5 cellular contexts compared by ENCODE assay signal in the genomic region with DNA sequence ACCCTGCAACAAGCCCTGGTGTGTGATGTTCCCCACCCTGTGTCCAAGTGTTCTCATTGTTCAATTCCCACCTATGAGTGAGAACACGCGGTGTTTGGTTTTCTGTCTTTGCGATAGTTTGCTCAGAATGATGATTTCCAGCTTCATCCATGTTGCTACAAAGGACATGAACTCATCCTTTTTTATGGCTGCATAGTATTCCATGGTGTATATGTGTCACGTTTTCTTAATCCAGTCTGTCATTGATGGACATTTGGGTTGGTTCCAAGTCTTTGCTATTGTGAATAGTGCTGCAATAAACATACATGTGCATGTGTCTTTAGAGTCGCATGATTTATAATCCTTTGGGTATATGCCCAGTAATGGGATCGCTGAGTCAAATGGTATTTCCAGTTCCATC.
DNase-seq lines count a peak whose midpoint lies in the region; ATAC-seq, FAIRE-seq and TF ChIP-seq lines count a peak whose summit lies in the region.
"Not testable (repeated sequence)": the region's sequence is repeated elsewhere in the genome, so short reads cannot be mapped to it uniquely, and the experiment has no call there.

No MANE protein-coding gene starts in this region.

- not testable (repeated sequence) for H3K4me3 ChIP-seq in CD4-positive, CD25-positive, alpha-beta regulatory T cell (ENCODE audit: low read depth, low read length); CD8-positive, alpha-beta T cell (ENCODE audit: low read depth, low read length); HEK293 (ENCODE audit: low read depth, low read length); K562

- not testable (repeated sequence) for TF ChIP-seq EP300 in K562 (IDR thresholded peaks at IDR 0.05; ENCODE audit: low read length)

- H2AFZ ChIP-seq in K562 (ENCODE audit: low read depth, low read length), result not testable (repeated sequence)

- not testable (repeated sequence) for TF ChIP-seq POLR2A in K562 (conservative IDR thresholded peaks at IDR 0.05)

- CTCF ChIA-PET in CD8-positive, alpha-beta T cell (lab: Charles Lee); HEK293 (lab: Yijun Ruan, JAX); K562 (lab: Yijun Ruan, JAX; ENCODE audit: low intra/inter-chr PET ratio): not testable (repeated sequence)

- H3K9me3 Mint-ChIP-seq in CD4-positive, CD25-positive, alpha-beta regulatory T cell; CD8-positive, alpha-beta T cell: not testable (repeated sequence)

- not testable (repeated sequence) for H3K9me3 ChIP-seq in CD4-positive, CD25-positive, alpha-beta regulatory T cell (ENCODE audit: control insufficient read depth in 2 of 2, low read length in 2 of 2); CD8-positive, alpha-beta T cell (ENCODE audit: low read length); HEK293 (ENCODE audit: control insufficient read depth, insufficient read depth, low read depth, low read length); K562 (replicated peaks; ENCODE audit: control insufficient read depth, insufficient read depth, low read depth, low read length)

- peaks cover 30% of the 10 kb centered on the region for H3K36me3 ChIP-seq in CD4-positive, CD25-positive, alpha-beta regulatory T cell (ENCODE audit: control insufficient read depth, insufficient read depth, low read length)
- peaks cover 23% of the 10 kb centered on the region for H3K36me3 ChIP-seq in CD8-positive, alpha-beta T cell (ENCODE audit: insufficient read depth, low read length)
- H3K36me3 ChIP-seq in HEK293 (ENCODE audit: control insufficient read depth in 2 of 2, insufficient read depth in 1 of 2, low read length in 2 of 2); K562 (ENCODE audit: control insufficient read depth, insufficient read depth, low read length): not testable (repeated sequence)

- not testable (repeated sequence) for H3K79me2 ChIP-seq in K562 (ENCODE audit: control insufficient read depth, insufficient read depth, low read length)

- not testable (repeated sequence) for H3K27ac ChIP-seq in CD4-positive, CD25-positive, alpha-beta regulatory T cell (ENCODE audit: insufficient read depth, low read length, poor library complexity, severe bottlenecking); CD8-positive, alpha-beta T cell (ENCODE audit: low read depth, low read length); HEK293 (ENCODE audit: extremely low read depth, low read depth, low read length); K562 (ENCODE audit: extremely low read depth, low read depth, low read length)

- not testable (repeated sequence) for H3K9me1 ChIP-seq in K562 (ENCODE audit: control insufficient read depth, insufficient read depth, low read length)

- peak overlapping the region in 2 of 3 donors; percentile 41 to 43 for H3K27ac Mint-ChIP-seq in CD4-positive, CD25-positive, alpha-beta regulatory T cell
- peak overlapping the region; percentile 17 for H3K27ac Mint-ChIP-seq in CD8-positive, alpha-beta T cell

- in situ Hi-C loops in K562 (cut with MboI), result not testable (repeated sequence)

- not testable (repeated sequence) for TF ChIP-seq CTCF in CD8-positive, alpha-beta T cell (IDR thresholded peaks at IDR 0.05); HEK293 (tag by site-specific recombination; IDR thresholded peaks at IDR 0.05); K562 (IDR thresholded peaks at IDR 0.05 in 2 of 3, conservative IDR thresholded peaks at IDR 0.05 in 1 of 3; ENCODE audit: insufficient read depth in 2 of 3, low read depth in 1 of 3, low read length in 3 of 3)

- BruUV-seq in K562 (replicated peaks; lab: Mats Ljungman, UMichigan), result not testable (repeated sequence)

- H4K20me1 ChIP-seq in K562 (replicated peaks; ENCODE audit: control insufficient read depth, insufficient read depth, low read length), result not testable (repeated sequence)

- H3K27me3 ChIP-seq in CD4-positive, CD25-positive, alpha-beta regulatory T cell (ENCODE audit: control insufficient read depth, insufficient read depth, low read length); CD8-positive, alpha-beta T cell (ENCODE audit: insufficient read depth, low read length); K562 (ENCODE audit: control insufficient read depth in 2 of 2, insufficient read depth in 2 of 2, low read length in 2 of 2): not testable (repeated sequence)

- peaks cover 52% of the 10 kb centered on the region for H3K36me3 Mint-ChIP-seq in CD4-positive, CD25-positive, alpha-beta regulatory T cell
- peaks cover 78% of the 10 kb centered on the region for H3K36me3 Mint-ChIP-seq in CD8-positive, alpha-beta T cell

- H3K4me2 ChIP-seq in K562 (ENCODE audit: insufficient read depth, low read length), result not testable (repeated sequence)

- WGBS in K562 (ENCODE audit: insufficient coverage, low coverage, missing lambda C conversion rate), result 3% methylated on average over 6 of the region's 6 CpGs

- peak; percentile 33 for FAIRE-seq in HTR-8/SVneo (lab: Jason Lieb, UNC)
- not testable (repeated sequence) for FAIRE-seq in K562 (lab: Jason Lieb, UNC)

- H3K4me1 ChIP-seq in CD4-positive, CD25-positive, alpha-beta regulatory T cell (ENCODE audit: control insufficient read depth, insufficient read depth, low read length, poor library complexity, severe bottlenecking); CD8-positive, alpha-beta T cell (ENCODE audit: insufficient read depth, low read length); K562 (replicated peaks in 1 of 2; ENCODE audit: control insufficient read depth in 2 of 2, insufficient read depth in 2 of 2, low read length in 2 of 2): not testable (repeated sequence)
- H3K4me1 ChIP-seq in HEK293 (ENCODE audit: control insufficient read depth, insufficient read depth, low read length), result peaks cover 12% of the 10 kb centered on the region

- not testable (repeated sequence) for H3K9ac ChIP-seq in K562 (ENCODE audit: insufficient read depth in 1 of 2, low read depth in 2 of 2, low read length in 2 of 2)

- not testable (repeated sequence) for TF ChIP-seq RAD21 in K562 (CRISPR knock-in tag; conservative IDR thresholded peaks at IDR 0.05 in 1 of 2, IDR thresholded peaks at IDR 0.05 in 1 of 2)

- POLR2A ChIA-PET in CD8-positive, alpha-beta T cell (lab: Charles Lee); HEK293 (lab: Yijun Ruan, JAX); K562 (lab: Yijun Ruan, JAX): not testable (repeated sequence)

- ATAC-seq in CD4-positive, CD25-positive, alpha-beta regulatory T cell (ENCODE audit: low read depth in 2 of 2); CD8-positive, alpha-beta T cell; K562: not testable (repeated sequence)

- H3K27me3 Mint-ChIP-seq in CD4-positive, CD25-positive, alpha-beta regulatory T cell; CD8-positive, alpha-beta T cell (ENCODE audit: low read depth): not testable (repeated sequence)

- not testable (repeated sequence) for H3K4me1 Mint-ChIP-seq in CD4-positive, CD25-positive, alpha-beta regulatory T cell
- peaks cover 34% of the 10 kb centered on the region for H3K4me1 Mint-ChIP-seq in CD8-positive, alpha-beta T cell (ENCODE audit: low read depth)

- not testable (repeated sequence) for H3K4me3 Mint-ChIP-seq in CD4-positive, CD25-positive, alpha-beta regulatory T cell; CD8-positive, alpha-beta T cell

- intact Hi-C loops in CD8-positive, alpha-beta T cell (cut with DNase I, micrococcal nuclease); K562 (cut with micrococcal nuclease): not testable (repeated sequence)

- DNase-seq in CD4-positive, CD25-positive, alpha-beta regulatory T cell; CD8-positive, alpha-beta T cell; HTR-8/SVneo (ENCODE audit: insufficient read length, low spot score); K562 (ENCODE audit: extremely low read depth in 1 of 4, low spot score in 3 of 4): not testable (repeated sequence)

TF ChIP-seq in HEK293, 187 proteins besides CTCF, POLR2A, EP300 and RAD21:
- TF ChIP-seq ZNF202 (tag by site-specific recombination; IDR thresholded peaks at IDR 0.05; ENCODE audit: borderline replicate concordance) (peak; percentile 80), ZNF146 (tag by site-specific recombination; IDR thresholded peaks at IDR 0.05) (peak; percentile 95)
- TF ChIP-seq, protein P1, sequence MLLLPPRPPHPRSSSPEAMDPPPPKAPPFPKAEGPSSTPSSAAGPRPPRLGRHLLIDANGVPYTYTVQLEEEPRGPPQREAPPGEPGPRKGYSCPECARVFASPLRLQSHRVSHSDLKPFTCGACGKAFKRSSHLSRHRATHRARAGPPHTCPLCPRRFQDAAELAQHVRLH (tag by site-specific recombination; IDR thresholded peaks at IDR 0.05), result peak; percentile 69; the same call in 1 of the 2 replicates

TF ChIP-seq in K562, 482 proteins besides CTCF, POLR2A, EP300 and RAD21:
- TF ChIP-seq ZNF146 (CRISPR knock-in tag; IDR thresholded peaks at IDR 0.05; ENCODE audit: unreplicated experiment), result peak; percentile 23
